8 cellular contexts compared by ENCODE assay signal in the genomic region with DNA sequence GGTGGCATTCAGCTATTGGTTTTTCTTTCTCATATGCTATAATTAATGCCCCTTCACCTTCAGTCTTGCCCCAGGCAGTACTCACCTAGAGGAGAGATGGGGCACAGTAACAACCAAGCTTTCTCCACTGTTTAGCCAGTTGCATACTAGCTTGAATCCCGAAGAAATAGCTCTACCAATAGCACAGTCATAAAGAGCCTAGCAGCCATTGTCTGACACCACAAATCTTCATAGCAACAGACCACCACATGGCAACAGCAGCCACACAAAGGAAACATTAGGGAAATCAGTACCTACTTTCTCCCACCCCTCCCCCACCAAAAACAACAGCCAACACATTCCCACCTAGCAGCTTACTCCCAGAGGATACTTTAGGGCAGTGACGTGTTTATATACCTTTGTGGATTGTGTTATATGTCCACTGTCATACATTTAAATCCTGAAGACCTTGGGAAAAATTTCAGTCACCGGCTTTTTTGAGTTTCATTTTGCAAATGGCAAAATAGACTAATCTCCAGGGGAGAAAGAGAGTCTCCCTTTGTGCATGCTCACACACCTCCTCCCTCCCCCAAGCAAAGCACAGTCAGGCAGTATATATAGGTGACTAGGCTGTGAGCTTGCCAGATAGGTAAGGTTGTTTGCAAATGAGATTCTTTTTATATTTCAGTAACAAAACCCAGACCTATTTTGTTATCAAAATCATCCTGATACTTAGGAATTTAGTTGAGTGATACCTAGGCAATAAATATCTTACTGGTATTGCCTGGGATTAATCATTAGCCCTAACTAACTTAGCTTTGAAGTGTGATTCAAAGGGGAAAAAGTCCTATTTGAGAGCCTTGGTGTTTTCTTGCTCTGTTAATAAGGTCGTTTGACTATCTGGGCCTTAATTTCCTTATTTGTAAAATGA.
DNase-seq lines count a peak whose midpoint lies in the region; ATAC-seq and TF ChIP-seq lines count a peak whose summit lies in the region.

No MANE protein-coding gene starts in this region.

- 16 to 26% (median 23%) methylated on average over 4 of the region's 4 CpGs for WGBS in stomach, 5 donors

- no peaks in the 10 kb centered on the region for H3K27me3 Mint-ChIP-seq in Caco-2 (ENCODE audit: insufficient read depth, unreplicated experiment)
- H3K27me3 Mint-ChIP-seq in activated T-helper 1 cell treated with anti-CD3 and anti-CD28 coated beads, Interleukin-12 subunit alpha, Interleukin-12 subunit beta, Interleukin-2, Interleukin-4 antibody, amounts not matched to agents 30 ng/mL and 10 ng/mL and 1 ng/mL, durations not matched to agents 14 hours and 24 hours and 36 hours (ENCODE audit: insufficient read depth): no peaks in the 10 kb centered on the region

- BruUV-seq in Caco-2 (replicated peaks; lab: Mats Ljungman, UMichigan): no TSS peak

- H3K9ac ChIP-seq in HUES6 (ENCODE audit: low read length): peak overlapping the region; percentile 41

- ATAC-seq in GM21360 (IDR thresholded peaks at IDR 0.05; ENCODE audit: unreplicated experiment): peak; percentile 43

- POLR2A ChIA-PET in Caco-2 (lab: Charles Lee): interaction anchor here (0.7 to 1.0 kb wide), 4 partner anchors 17 to 247 kb away, joined by 3 to 8 read pairs (median 3); a partner anchor contains a TSS

- no peaks in the 10 kb centered on the region for H3K27me3 ChIP-seq in Caco-2 (replicated peaks; ENCODE audit: control insufficient read depth, insufficient read depth, low read length)
- no peaks in the 10 kb centered on the region for H3K27me3 ChIP-seq in HUES6 (ENCODE audit: control insufficient read depth, insufficient read depth, low read length)
- no peaks in the 10 kb centered on the region for H3K27me3 ChIP-seq in stomach

- H3K4me1 ChIP-seq in Caco-2 (peaks cover 57% of the 10 kb centered on the region), HUES6 (ENCODE audit: control insufficient read depth, insufficient read depth, low read length) (peaks cover 40% of the 10 kb centered on the region), stomach (peaks cover 43 to 82% (median 57%) of the 10 kb centered on the region in 4 donors)

- no peak for TF ChIP-seq POLR2A in stomach (IDR thresholded peaks at IDR 0.05)

- peak overlapping the region; percentile 67 for H3K4me3 Mint-ChIP-seq in Caco-2 (ENCODE audit: unreplicated experiment)
- H3K4me3 Mint-ChIP-seq in activated T-helper 1 cell treated with anti-CD3 and anti-CD28 coated beads, Interleukin-12 subunit alpha, Interleukin-12 subunit beta, Interleukin-2, Interleukin-4 antibody, amounts not matched to agents 30 ng/mL and 10 ng/mL and 1 ng/mL, durations not matched to agents 14 hours and 24 hours and 36 hours: peak overlapping the region; percentile 42

- no peak for TF ChIP-seq CTCF in Caco-2 (IDR thresholded peaks at IDR 0.05; ENCODE audit: insufficient read depth in 1 of 2, low read depth in 1 of 2, low read length in 1 of 2, severe bottlenecking in 1 of 2, unreplicated experiment in 1 of 2)
- TF ChIP-seq CTCF in stomach (IDR thresholded peaks at IDR 0.05): no peak

- H3K36me3 ChIP-seq in Caco-2 (ENCODE audit: control insufficient read depth, insufficient read depth, low read length) (no peaks in the 10 kb centered on the region; the same call in 1 of the 2 replicates), HUES6 (ENCODE audit: control insufficient read depth, insufficient read depth, low read length) (0 out of 2 replicates have a peak, but pooled peaks cover 3% of the 10 kb centered on the region), stomach (peaks cover 0 to 14% (median 2%) of the 10 kb centered on the region in 4 donors)

- H3K4me1 Mint-ChIP-seq in Caco-2 (ENCODE audit: low read depth, unreplicated experiment): peaks cover 36% of the 10 kb centered on the region
- H3K4me1 Mint-ChIP-seq in activated T-helper 1 cell treated with anti-CD3 and anti-CD28 coated beads, Interleukin-12 subunit alpha, Interleukin-12 subunit beta, Interleukin-2, Interleukin-4 antibody, amounts not matched to agents 30 ng/mL and 10 ng/mL and 1 ng/mL, durations not matched to agents 14 hours and 24 hours and 36 hours (ENCODE audit: low read depth): peaks cover 51% of the 10 kb centered on the region

- CTCF ChIA-PET in Caco-2 (lab: Charles Lee): interaction anchor here (0.6 to 1.9 kb wide), 6 partner anchors 8 to 96 kb away, joined by 3 to 9 read pairs (median 4); no protein-coding TSS in a partner anchor

- H3K27ac ChIP-seq in HUES6 (ENCODE audit: low read depth, low read length) (peak overlapping the region; percentile 83), stomach (peak overlapping the region; percentile 65 to 83 (median 79))

- DNase-seq in Caco-2 (peak; percentile 78 to 80), iPS-NIHi7 (ENCODE audit: extremely low spot score) (peak; percentile 73), stomach (no peak), NCI-H2029 treated with DMSO at 0.1 percent for 48 hours (lab: John Stamatoyannopoulos, UW) (no peak), NCI-H1694 (lab: John Stamatoyannopoulos, UW) (no peak)
- DNase-seq in activated T-helper 1 cell treated with anti-CD3 and anti-CD28 coated beads, Interleukin-12 subunit alpha, Interleukin-12 subunit beta, Interleukin-2, Interleukin-4 antibody, amounts not matched to agents 30 ng/mL and 10 ng/mL and 1 ng/mL, durations not matched to agents 14 hours and 24 hours and 36 hours (ENCODE audit: low spot score): peak; percentile 41

- peak overlapping the region; percentile 66 for H3K27ac Mint-ChIP-seq in Caco-2 (ENCODE audit: unreplicated experiment)
- H3K27ac Mint-ChIP-seq in activated T-helper 1 cell treated with anti-CD3 and anti-CD28 coated beads, Interleukin-12 subunit alpha, Interleukin-12 subunit beta, Interleukin-2, Interleukin-4 antibody, amounts not matched to agents 30 ng/mL and 10 ng/mL and 1 ng/mL, durations not matched to agents 14 hours and 24 hours and 36 hours: peak overlapping the region; percentile 80

- H3K36me3 Mint-ChIP-seq in Caco-2 (ENCODE audit: insufficient read depth, unreplicated experiment): peaks cover 16% of the 10 kb centered on the region
- H3K36me3 Mint-ChIP-seq in activated T-helper 1 cell treated with anti-CD3 and anti-CD28 coated beads, Interleukin-12 subunit alpha, Interleukin-12 subunit beta, Interleukin-2, Interleukin-4 antibody, amounts not matched to agents 30 ng/mL and 10 ng/mL and 1 ng/mL, durations not matched to agents 14 hours and 24 hours and 36 hours (ENCODE audit: low read depth): peaks cover 21% of the 10 kb centered on the region

- TF ChIP-seq EP300 in stomach (IDR thresholded peaks at IDR 0.05): no peak

- no peaks in the 10 kb centered on the region for H3K9me3 ChIP-seq in Caco-2
- peaks cover 3% of the 10 kb centered on the region; the same call in 1 of the 2 replicates for H3K9me3 ChIP-seq in HUES6 (ENCODE audit: control insufficient read depth, insufficient read depth, low read depth, low read length)
- no peaks in the 10 kb centered on the region for H3K9me3 ChIP-seq in stomach

- H3K9me3 Mint-ChIP-seq in Caco-2 (ENCODE audit: unreplicated experiment): no peaks in the 10 kb centered on the region
- H3K9me3 Mint-ChIP-seq in activated T-helper 1 cell treated with anti-CD3 and anti-CD28 coated beads, Interleukin-12 subunit alpha, Interleukin-12 subunit beta, Interleukin-2, Interleukin-4 antibody, amounts not matched to agents 30 ng/mL and 10 ng/mL and 1 ng/mL, durations not matched to agents 14 hours and 24 hours and 36 hours: peaks cover 11% of the 10 kb centered on the region

- H3K4me3 ChIP-seq in Caco-2 (ENCODE audit: low read depth, low read length) (peak overlapping the region; percentile 3; the same call in 1 of the 2 replicates), HUES6 (ENCODE audit: low read depth, low read length) (peak overlapping the region; percentile 1; the same call in 1 of the 2 replicates), stomach (no peak overlapping the region)

- intact Hi-C loops in Caco-2 (cut with micrococcal nuclease; ENCODE audit: unreplicated experiment): loop anchor here (1.0 to 2.0 kb wide), 2 partner anchors 16 to 36 kb away; no protein-coding TSS in a partner anchor
- intact Hi-C loops in activated T-helper 1 cell treated with anti-CD3 and anti-CD28 coated beads, Interleukin-12 subunit alpha, Interleukin-12 subunit beta, Interleukin-2, Interleukin-4 antibody, amounts not matched to agents 30 ng/mL and 10 ng/mL and 1 ng/mL, durations not matched to agents 14 hours and 24 hours and 36 hours (cut with micrococcal nuclease): loop anchor here (1.0 to 2.0 kb wide), 3 partner anchors 12 to 174 kb away; no protein-coding TSS in a partner anchor
- intact Hi-C loops in stomach (cut with DNase I; ENCODE audit: low total_unique reads): no loop called here

Comparison
In these comparisons a context has a peak if more than half of its experiments do, and no peak if none do; other contexts are left out.
1. DNase-seq: peak in Caco-2 (2 of 2), activated T-helper 1 cell treated with anti-CD3 and anti-CD28 coated beads, Interleukin-12 subunit alpha, Interleukin-12 subunit beta, Interleukin-2, Interleukin-4 antibody, amounts not matched to agents 30 ng/mL and 10 ng/mL and 1 ng/mL, durations not matched to agents 14 hours and 24 hours and 36 hours (single experiment) and iPS-NIHi7 (single experiment); none in stomach (single experiment), NCI-H2029 treated with DMSO at 0.1 percent for 48 hours (single experiment) and NCI-H1694 (single experiment).
2. H3K4me3 ChIP-seq: peak in Caco-2 (single experiment) and HUES6 (single experiment); none in stomach (0 of 4).